In the genomic region with DNA sequence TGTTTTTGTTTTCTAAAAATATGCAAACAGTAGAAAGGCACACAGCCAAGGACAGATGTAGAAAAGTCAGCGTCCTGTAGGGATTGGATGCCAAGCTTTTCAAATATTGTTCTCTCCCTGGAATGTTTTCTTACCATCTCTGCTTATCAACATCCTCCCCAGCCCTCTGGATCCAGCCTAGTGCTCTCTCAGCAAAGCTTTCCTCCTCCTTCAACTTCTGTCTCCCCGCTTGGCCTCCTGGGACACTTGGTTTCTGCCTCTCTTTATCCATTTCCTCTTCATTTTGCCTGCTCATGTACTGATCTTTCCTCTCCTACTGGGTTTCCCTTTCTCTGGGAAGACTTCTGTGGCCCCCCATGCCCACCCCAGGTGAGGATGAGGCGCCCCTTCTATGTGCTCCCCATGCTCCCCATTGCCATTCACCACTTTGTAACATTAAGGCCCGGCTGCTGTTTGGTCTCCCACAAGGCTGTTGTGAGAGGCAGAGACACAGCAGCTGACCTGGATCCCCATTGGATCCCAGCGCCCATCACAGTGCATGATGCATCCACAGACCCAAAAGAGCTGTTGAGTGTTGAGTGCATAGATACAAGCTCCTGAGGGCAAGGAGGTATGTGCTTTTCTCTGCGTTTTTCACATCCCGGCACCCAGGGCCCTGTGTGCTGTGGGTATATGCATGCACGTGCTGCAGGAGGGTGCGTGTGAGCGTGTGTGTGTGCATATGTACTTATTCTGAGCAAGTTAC, we compare ENCODE assay signal across 11 cellular contexts. TPM values are rescaled to one million over a fixed set of nuclear protein-coding genes. Genes with fewer than 3 reads are reported as not detected.
DNase-seq lines count a peak whose midpoint lies in the region; ATAC-seq and TF ChIP-seq lines count a peak whose summit lies in the region.
"Had no signal": no experiment of that assay in that cellular context is flagged by ENCODE, and none has a peak within 500 bp of the region (broad histone marks: within the 10 kb centered on the region; RNA-seq: fewer than 3 reads in every experiment).

No MANE protein-coding gene starts in this region.

- H3K9me3 Mint-ChIP-seq in activated naive CD8-positive, alpha-beta T cell (ENCODE audit: low read depth) = no peaks in the 10 kb centered on the region

- H3K36me3 Mint-ChIP-seq in activated naive CD8-positive, alpha-beta T cell = peaks cover 18% of the 10 kb centered on the region

- no peak for TF ChIP-seq CTCF in heart right ventricle (IDR thresholded peaks at IDR 0.05)
- TF ChIP-seq CTCF in BE2C (IDR thresholded peaks at IDR 0.05; ENCODE audit: low read depth, low read length) = no peak
- no peak for TF ChIP-seq CTCF in psoas muscle (IDR thresholded peaks at IDR 0.05)

- H3K4me1 Mint-ChIP-seq in activated naive CD8-positive, alpha-beta T cell (ENCODE audit: low read depth) = peaks cover 93% of the 10 kb centered on the region

- H3K4me1 ChIP-seq in heart right ventricle (peaks cover 22 to 78% (median 60%) of the 10 kb centered on the region in 9 donors), BE2C (peaks cover 9% of the 10 kb centered on the region), psoas muscle (peaks cover 20% of the 10 kb centered on the region)

- ATAC-seq in heart right ventricle (peak; percentile 23 to 64 (median 50)), psoas muscle (no peak)
- ATAC-seq in stimulated activated naive CD8-positive, alpha-beta T cell treated with anti-CD3 and anti-CD28 coated beads, Interleukin-15, Interleukin-2, amounts not matched to agents 100 U/mL and 50 U/mL, for 24 hours = peak; percentile 37
- ATAC-seq: GM12878 had no signal

- H3K27me3 ChIP-seq in heart right ventricle (no peaks in the 10 kb centered on the region), BE2C (no peaks in the 10 kb centered on the region), psoas muscle (ENCODE audit: insufficient read depth in 3 of 3, low read length in 2 of 3) (no peaks in the 10 kb centered on the region)

- H3K9me3 ChIP-seq in heart right ventricle (no peaks in the 10 kb centered on the region), BE2C (no peaks in the 10 kb centered on the region), psoas muscle (no peaks in the 10 kb centered on the region)

- H3K27ac Mint-ChIP-seq in activated naive CD8-positive, alpha-beta T cell = peak overlapping the region; percentile 98

- WGBS in heart right ventricle, 2 donors = 64 to 69% methylated on average over 10 of the region's 10 CpGs
- WGBS in psoas muscle, 3 donors = 61 to 76% (median 61%) methylated on average over 10 of the region's 10 CpGs

- H3K4me3 Mint-ChIP-seq in activated naive CD8-positive, alpha-beta T cell = peak overlapping the region; percentile 73

- peak overlapping the region; percentile 41 to 84 (median 64) for H3K27ac ChIP-seq in heart right ventricle
- H3K27ac ChIP-seq in psoas muscle = no peak overlapping the region

- peak; percentile 50 for DNase-seq in NCI-H1694 (lab: John Stamatoyannopoulos, UW)
- peak in 1 of 2 donors; percentile 57 for DNase-seq in heart right ventricle
- DNase-seq in stimulated activated naive CD8-positive, alpha-beta T cell treated with anti-CD3 and anti-CD28 coated beads, Interleukin-15, Interleukin-2, amounts not matched to agents 100 U/mL and 50 U/mL, for 24 hours = no peak
- no peak for DNase-seq in DMS 273 (lab: John Stamatoyannopoulos, UW; ENCODE audit: unreplicated experiment)
- DNase-seq in BE2C = no peak
- no peak for DNase-seq in NCI-H345 (lab: John Stamatoyannopoulos, UW)
- DNase-seq in psoas muscle = no peak
- DNase-seq: effector CD8-positive, alpha-beta T cell; stimulated activated CD8-positive, alpha-beta memory T cell treated with anti-CD3 and anti-CD28 coated beads, Interleukin-4, amount 100 ng/mL, for 48 hours had no signal

- intact Hi-C loops in heart right ventricle (cut with DNase I) (loop anchor here in 1 of 10 donors (10.0 kb wide), 1 partner anchor 49 kb away; no protein-coding TSS in a partner anchor), psoas muscle (cut with DNase I) (no loop called here)

- H3K4me3 ChIP-seq in heart right ventricle (peak overlapping the region in 3 of 10 donors; percentile 4 to 17 (median 11)), BE2C (ENCODE audit: low read depth, low read length) (no peak overlapping the region), psoas muscle (no peak overlapping the region)
- H3K4me3 ChIP-seq: GM12878 had no signal

- no peaks in the 10 kb centered on the region for H3K27me3 Mint-ChIP-seq in activated naive CD8-positive, alpha-beta T cell

- H3K36me3 ChIP-seq in heart right ventricle (peaks cover 0 to 23% (median 0%) of the 10 kb centered on the region in 9 donors), BE2C (peaks cover 4% of the 10 kb centered on the region; the same call in 1 of the 2 replicates), psoas muscle (ENCODE audit: insufficient read depth in 1 of 2, low read depth in 1 of 2) (no peaks in the 10 kb centered on the region)

RNA-seq across cellular contexts. Expression of a gene that starts 38.2 kb away (rescaled TPM):
- total RNA-seq in heart right ventricle (10 to 100 TPM; 32.2 to 79.4 (median 50.7) TPM), psoas muscle (10 to 100 TPM; 14.9 to 30.4 (median 25.0) TPM)
- polyA plus RNA-seq in heart right ventricle (10 to 100 TPM; 26.0 to 47.5 TPM), psoas muscle (10 to 100 TPM in 2 of 3 donors, 1 to 10 TPM in 1; 9.6 to 17.1 (median 10.6) TPM)
- 190 TPM for polyA plus RNA-seq in BE2C (2012; ENCODE audit: insufficient read depth, insufficient read length, low read depth)

RNA-seq across cellular contexts. Expression of a gene that starts 56.0 kb away (rescaled TPM):
- total RNA-seq in heart right ventricle (under 1 TPM in 4 of 10 donors, not detected in 6; 0.04 to 0.20 (median 0.10) TPM), psoas muscle (under 1 TPM in 1 of 4 donors, not detected in 3; 0.11 TPM)
- polyA plus RNA-seq in heart right ventricle (under 1 TPM in 1 of 2 donors, not detected in 1; 0.10 TPM), psoas muscle (under 1 TPM; 0.04 to 0.39 (median 0.38) TPM)
- 0.32 TPM for polyA plus RNA-seq in BE2C (2012; ENCODE audit: insufficient read depth, insufficient read length, low read depth)

Comparison
In these comparisons a context has a peak if more than half of its experiments do, and no peak if none do; other contexts are left out.
1. ATAC-seq: peak in heart right ventricle (8 of 8) and stimulated activated naive CD8-positive, alpha-beta T cell treated with anti-CD3 and anti-CD28 coated beads, Interleukin-15, Interleukin-2, amounts not matched to agents 100 U/mL and 50 U/mL, for 24 hours (single experiment); none in psoas muscle (0 of 4).